8 cellular contexts compared by ENCODE assay signal in genomic region chr1:145964328-145965118, GRCh38. TPM values are rescaled to one million over a fixed set of nuclear protein-coding genes. Genes with fewer than 3 reads are reported as not detected.
A peak's percentile ranks its signal among the peaks of the same experiment; 100 is the strongest.
DNase-seq lines count a peak whose midpoint lies in the region; ATAC-seq, FAIRE-seq and TF ChIP-seq lines count a peak whose summit lies in the region.

Gene ANKRD34A (minus strand): TSS chr1:145964575. CDS start chr1:145961759, 2,816 bp downstream.
Gene POLR3GL (plus strand): TSS chr1:145964690. CDS start chr1:145974866, 10,176 bp downstream.

- ATAC-seq in HG02610 (IDR thresholded peaks at IDR 0.05; ENCODE audit: unreplicated experiment) = peak; percentile 92
- peak; percentile 90 to 93 (median 92) for ATAC-seq in pancreas

- no peaks in the 10 kb centered on the region for H3K9me3 ChIP-seq in cardiac muscle cell (ENCODE audit: low read depth)
- H3K9me3 ChIP-seq in pancreas = no peaks in the 10 kb centered on the region
- no peaks in the 10 kb centered on the region for H3K9me3 ChIP-seq in tibial artery

- H3K4me1 Mint-ChIP-seq in activated naive CD8-positive, alpha-beta T cell (ENCODE audit: low read depth) = peaks cover 54% of the 10 kb centered on the region

- H3K36me3 Mint-ChIP-seq in activated naive CD8-positive, alpha-beta T cell = peaks cover 5% of the 10 kb centered on the region

- 1% methylated on average over 37 of the region's 37 CpGs for WGBS in pancreas, 2 donors

- intact Hi-C loops in pancreas (cut with DNase I) (no loop called here), tibial artery (cut with DNase I; ENCODE audit: low total_unique reads) (loop anchor here (10.0 kb wide), 1 partner anchor 50 kb away; the partner anchor contains the start of genes ITGA10 and PEX11B)

- H3K9me3 Mint-ChIP-seq in activated naive CD8-positive, alpha-beta T cell (ENCODE audit: low read depth) = no peaks in the 10 kb centered on the region

- H3K4me3 ChIP-seq in cardiac muscle cell = peak within 1 kb of the TSS; percentile 60
- H3K4me3 ChIP-seq in pancreas = peak within 1 kb of the TSS; percentile 24 to 46 (median 36)
- peak within 1 kb of the TSS; percentile 59 to 75 for H3K4me3 ChIP-seq in tibial artery

- no peaks in the 10 kb centered on the region for H3K27me3 ChIP-seq in cardiac muscle cell
- H3K27me3 ChIP-seq in pancreas = no peaks in the 10 kb centered on the region
- H3K27me3 ChIP-seq in tibial artery = no peaks in the 10 kb centered on the region

- H3K27me3 Mint-ChIP-seq in activated naive CD8-positive, alpha-beta T cell = no peaks in the 10 kb centered on the region

- peak; percentile 94 for DNase-seq in NCI-H1092 (lab: John Stamatoyannopoulos, UW)
- DNase-seq in SKM-1 (lab: John Stamatoyannopoulos, UW; ENCODE audit: unreplicated experiment) = peak; percentile 96
- DNase-seq in cardiac muscle cell (ENCODE audit: low read depth in 1 of 2, low spot score in 1 of 2) = peak; percentile 91 to 97
- peak; percentile 91 to 97 (median 96) for DNase-seq in pancreas
- peak; percentile 98 for DNase-seq in tibial artery

- peak within 1 kb of the TSS; percentile 95 for H3K27ac Mint-ChIP-seq in activated naive CD8-positive, alpha-beta T cell

- peak; percentile 43 for FAIRE-seq in pancreas (lab: Jason Lieb, UNC)

- H3K4me1 ChIP-seq in cardiac muscle cell (ENCODE audit: low read depth) (peaks cover 27% of the 10 kb centered on the region), pancreas (peaks cover 7 to 26% (median 10%) of the 10 kb centered on the region in 3 donors), tibial artery (peaks cover 5 to 44% (median 34%) of the 10 kb centered on the region in 4 donors)

- H3K36me3 ChIP-seq in cardiac muscle cell (no peaks in the 10 kb centered on the region), pancreas (no peaks in the 10 kb centered on the region), tibial artery (peaks cover 0 to 7% (median 0%) of the 10 kb centered on the region in 3 donors)

- TF ChIP-seq POLR2A in GM10847 (IDR thresholded peaks at IDR 0.05; ENCODE audit: extremely low read depth, insufficient read length) = peak; percentile 89

- peak within 1 kb of the TSS; percentile 94 for H3K4me3 Mint-ChIP-seq in activated naive CD8-positive, alpha-beta T cell

- H3K27ac ChIP-seq in cardiac muscle cell = peak within 1 kb of the TSS; percentile 84
- H3K27ac ChIP-seq in pancreas = peak within 1 kb of the TSS; percentile 46 to 84 (median 74)
- H3K27ac ChIP-seq in tibial artery = peak within 1 kb of the TSS; percentile 84 to 96

- TF ChIP-seq CTCF in cardiac muscle cell (IDR thresholded peaks at IDR 0.05; ENCODE audit: low read depth, low read length) (no peak), pancreas (IDR thresholded peaks at IDR 0.05) (no peak), tibial artery (IDR thresholded peaks at IDR 0.05) (no peak)

RNA-seq across cellular contexts. Expression of gene ANKRD34A, which starts in this region (rescaled TPM):
- total RNA-seq in cardiac muscle cell (4.3 and 5.7 TPM in 2 replicates), pancreas (under 1 TPM; 0.04 to 0.28 (median 0.18) TPM)
- polyA plus RNA-seq in cardiac muscle cell (2.7 and 5.4 TPM in 2 replicates), pancreas (under 1 TPM; 0.34 to 0.38 TPM)

RNA-seq across cellular contexts. Expression of gene POLR3GL, which starts in this region (rescaled TPM):
- 20.6 and 43.4 TPM in 2 replicates for total RNA-seq in cardiac muscle cell
- 65.1 and 88.2 TPM in 2 replicates for polyA plus RNA-seq in cardiac muscle cell
- total RNA-seq in pancreas = 10 to 100 TPM in 1 of 6 donors, 1 to 10 TPM in 5; 3.9 to 10.8 (median 5.7) TPM
- polyA plus RNA-seq in pancreas = 10 to 100 TPM; 14.6 to 27.6 TPM

Comparison
In these comparisons a context has a peak if more than half of its experiments do, and no peak if none do; other contexts are left out.
1. Peak in every context shown above with its lines: DNase-seq, ATAC-seq, H3K4me3 ChIP-seq and H3K27ac ChIP-seq.